Comparison of ENCODE assay signal across 1 cellular context in the genomic region with DNA sequence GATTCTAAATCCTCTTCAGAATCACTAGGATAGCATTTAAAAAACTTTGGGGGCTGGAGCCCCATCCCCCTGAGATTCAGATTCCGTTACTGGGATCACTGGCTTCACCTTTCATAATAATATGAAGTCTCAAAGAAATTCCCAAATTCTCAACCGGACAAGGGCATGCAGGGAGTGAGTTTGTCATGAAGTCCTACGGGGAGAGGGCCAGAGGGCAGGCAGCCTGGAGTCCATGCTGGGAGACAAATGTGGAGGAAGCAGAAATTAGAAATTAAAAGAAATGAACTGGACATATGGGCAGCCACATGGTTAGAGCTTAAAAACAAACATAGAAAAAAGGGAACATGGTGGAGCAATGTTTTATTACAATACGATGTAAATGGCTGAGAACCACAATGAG.
TF ChIP-seq lines count a peak whose summit lies in the region.

No MANE protein-coding gene starts in this region.

TF ChIP-seq in IMR-90, 13 proteins besides CTCF, POLR2A, EP300 and RAD21 (continued from another document):
- TF ChIP-seq USF2 (IDR thresholded peaks at IDR 0.05; ENCODE audit: low read depth, low read length) (no peak), MAFK (IDR thresholded peaks at IDR 0.05; ENCODE audit: low read depth, low read length) (no peak), CHD1 (IDR thresholded peaks at IDR 0.05; ENCODE audit: low read depth, low read length) (no peak)
